ENCODE assay signal across 22 cellular contexts in genomic region chr2:220892018-220892634, GRCh38.
"Had no signal": no experiment of that assay in that cellular context is flagged by ENCODE, and none has a peak within 500 bp of the region (broad histone marks: within the 10 kb centered on the region; RNA-seq: fewer than 3 reads in every experiment).

No MANE protein-coding gene starts in this region.

- H3K27ac ChIP-seq: esophagus muscularis mucosa, foreskin keratinocyte, left ventricle myocardium inferior, right atrium auricular region, spleen, suprapubic skin, tibial artery had no signal

- DNase-seq: activated CD4-positive, alpha-beta memory T cell treated with anti-CD3 and anti-CD28 coated beads, Interleukin-2, amount 10 ng/mL, durations not matched to agents 7 days and 5 days; activated CD4-positive, alpha-beta T cell treated with anti-CD3 and anti-CD28 coated beads for 1 hour; activated CD4-positive, alpha-beta T cell treated with anti-CD3 and anti-CD28 coated beads, Interleukin-2, amount 10 ng/mL, durations not matched to agents 7 days and 5 days; activated CD8-positive, alpha-beta memory T cell treated with anti-CD3 and anti-CD28 coated beads, Interleukin-2, amount 50 U/mL, for 48 hours; activated gamma-delta T cell treated with Interleukin-2 at 50 U/mL for 16 hours; activated naive CD4-positive, alpha-beta T cell treated with anti-CD3 and anti-CD28 coated beads, Interleukin-2, amount 50 U/mL, for 16 hours; activated T-cell treated with anti-CD3 and anti-CD28 coated beads, Interleukin-2, amount 50 U/mL, for 4 hours; dermis blood vessel endothelial cell; effector CD4-positive, alpha-beta T cell; left ventricle myocardium inferior; naive thymus-derived CD4-positive, alpha-beta T cell; spleen; stimulated activated naive CD4-positive, alpha-beta T cell; tibial artery had no signal

- H3K4me3 ChIP-seq: esophagus muscularis mucosa, left ventricle myocardium inferior, lung, right atrium auricular region, spleen, suprapubic skin, tibial artery had no signal

- H3K9me3 ChIP-seq: esophagus muscularis mucosa, left ventricle myocardium inferior, right atrium auricular region, spleen, suprapubic skin, tibial artery had no signal

- ATAC-seq: activated T-cell treated with anti-CD3 and anti-CD28 coated beads, Interleukin-2, amount 50 U/mL, for 4 hours; activated T-helper 17 cell treated with anti-CD3 and anti-CD28 coated beads, Interleukin-2, amount 50 U/mL, for 72 hours; naive thymus-derived CD4-positive, alpha-beta T cell had no signal

- H3K27me3 ChIP-seq: esophagus muscularis mucosa, foreskin keratinocyte, right atrium auricular region, spleen, suprapubic skin, tibial artery had no signal

- H3K36me3 ChIP-seq: esophagus muscularis mucosa, left ventricle myocardium inferior, right atrium auricular region, spleen, suprapubic skin, tibial artery had no signal

- FAIRE-seq: bronchial epithelial cell, islet of Langerhans had no signal

- H3K4me1 ChIP-seq: esophagus muscularis mucosa, left ventricle myocardium inferior, suprapubic skin, tibial artery had no signal
